In the genomic region with DNA sequence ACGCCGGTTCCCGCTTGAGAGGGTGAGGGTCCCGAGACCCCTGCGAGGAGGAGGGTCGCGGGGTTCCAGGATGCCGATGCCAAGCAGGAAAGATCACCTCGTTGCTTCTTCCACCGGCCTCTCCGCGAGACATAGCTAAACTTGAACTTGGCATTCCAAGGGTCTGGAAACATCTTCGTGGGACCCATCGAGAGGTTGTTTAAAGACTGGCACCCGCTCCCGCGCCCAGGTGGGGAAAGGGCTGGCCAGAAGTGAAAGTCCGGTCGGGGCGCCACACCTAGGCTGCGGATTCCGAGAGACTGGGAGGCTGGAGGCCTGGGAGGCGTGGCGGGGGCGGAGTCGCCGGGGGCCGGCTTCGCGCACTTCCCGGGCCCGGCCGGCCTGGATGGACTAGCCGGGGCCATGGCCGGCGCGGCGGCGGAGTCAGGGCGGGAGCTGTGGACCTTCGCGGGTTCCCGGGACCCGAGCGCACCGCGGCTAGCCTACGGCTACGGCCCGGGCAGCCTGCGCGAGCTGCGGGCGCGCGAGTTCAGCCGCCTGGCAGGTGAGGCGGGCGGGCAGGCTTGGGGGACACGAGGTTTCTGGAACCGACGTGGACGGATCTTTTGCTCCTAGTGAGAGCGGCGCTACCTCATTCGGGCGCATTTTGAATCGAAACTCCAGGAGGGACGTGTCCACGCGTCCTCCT, we compare ENCODE assay signal across 9 cellular contexts. TPM values are rescaled to one million over a fixed set of nuclear protein-coding genes. Genes with fewer than 3 reads are reported as not detected.
DNase-seq lines count a peak whose midpoint lies in the region; ATAC-seq and FAIRE-seq lines count a peak whose summit lies in the region.
"Had no signal": no experiment of that assay in that cellular context is flagged by ENCODE, and none has a peak within 500 bp of the region (broad histone marks: within the 10 kb centered on the region; RNA-seq: fewer than 3 reads in every experiment).

TSS of gene MOCOS (plus strand) at position 360 of the 688 bp plus-strand sequence. CDS start at position 403, 43 bp downstream.

- intact Hi-C loops in aorta (cut with DNase I) = loop anchor here in 1 of 2 donors (5.0 kb wide), 1 partner anchor 35 kb away; no protein-coding TSS in a partner anchor

- DNase-seq in NCI-H2029 treated with DMSO at 0.1 percent for 48 hours (lab: John Stamatoyannopoulos, UW) = peak; percentile 14
- no peak for DNase-seq in NCI-H2029 (lab: John Stamatoyannopoulos, UW)
- DNase-seq in NT2/D1 (ENCODE audit: low read depth, low spot score) = peak; percentile 27
- DNase-seq in activated effector memory CD4-positive, alpha-beta T cell treated with anti-CD3 and anti-CD28 coated beads, Interleukin-2, amount 50 U/mL, for 16 hours = peak; percentile 82
- peak; percentile 66 to 82 for DNase-seq in frontal cortex (ENCODE audit: low spot score in 2 of 2)
- peak; percentile 87 to 94 for DNase-seq in aorta
- DNase-seq: DND-41 had no signal

- WGBS in aorta, 2 donors = 0% methylated on average over 49 to 71 of the region's 71 CpGs

- H3K9ac ChIP-seq in NT2/D1 (ENCODE audit: insufficient read length, low read depth) = peak within 1 kb of the TSS; percentile 85

- H3K9me3 ChIP-seq in NT2/D1 (ENCODE audit: insufficient read depth, low read length) (no peaks in the 10 kb centered on the region), neuron (ENCODE audit: low read length) (no peaks in the 10 kb centered on the region), aorta (ENCODE audit: control insufficient read depth, low read length) (no peaks in the 10 kb centered on the region)

- ATAC-seq in HG02870 (IDR thresholded peaks at IDR 0.05; ENCODE audit: unreplicated experiment) = peak; percentile 78
- ATAC-seq in aorta (ENCODE audit: low FRiP score) = peak; percentile 93

- H3K4me1 ChIP-seq in NT2/D1 (ENCODE audit: insufficient read depth, insufficient read length) (peaks cover 3% of the 10 kb centered on the region), neuron (ENCODE audit: insufficient read depth, low read length) (no peaks in the 10 kb centered on the region), aorta (ENCODE audit: control insufficient read depth in 1 of 2, insufficient read depth in 2 of 2, low read length in 2 of 2) (no peaks in the 10 kb centered on the region)

- peak within 1 kb of the TSS; percentile 96 for H2AFZ ChIP-seq in neuron (ENCODE audit: low read depth, low read length)

- H3K36me3 ChIP-seq in NT2/D1 (ENCODE audit: insufficient read depth, insufficient read length, low read length) = no peaks in the 10 kb centered on the region
- H3K36me3 ChIP-seq in neuron (ENCODE audit: insufficient read depth, low read length) = no peaks in the 10 kb centered on the region
- H3K36me3 ChIP-seq in aorta (ENCODE audit: control insufficient read depth in 1 of 2, insufficient read depth in 2 of 2, low read length in 1 of 2) = no peaks in the 10 kb centered on the region

- H3K4me3 ChIP-seq in NT2/D1 (ENCODE audit: insufficient read length, low read depth) (peak within 1 kb of the TSS; percentile 63), neuron (ENCODE audit: low read length) (peak within 1 kb of the TSS; percentile 69), aorta (ENCODE audit: low read length in 2 of 2) (peak within 1 kb of the TSS; percentile 70 to 88)

- FAIRE-seq in frontal cortex (lab: Jason Lieb, UNC) = no peak

- H3K27me3 ChIP-seq in NT2/D1 (ENCODE audit: insufficient read depth, insufficient read length) (peaks cover 36% of the 10 kb centered on the region), neuron (ENCODE audit: insufficient read depth, low read length) (peaks cover 14% of the 10 kb centered on the region), aorta (ENCODE audit: control insufficient read depth in 1 of 2, insufficient read depth in 2 of 2, low read length in 1 of 2) (no peaks in the 10 kb centered on the region)

- H3K27ac ChIP-seq in aorta (ENCODE audit: low read depth in 1 of 2, low read length in 2 of 2) = peak within 1 kb of the TSS in 1 of 2 donors; percentile 18

RNA-seq across cellular contexts. Expression of gene MOCOS, which starts in this region (rescaled TPM):
- 0.41 TPM for total RNA-seq in frontal cortex
- total RNA-seq in aorta = 1 to 10 TPM; 1.7 to 4.4 TPM
- 1 to 10 TPM in 1 of 2 donors, under 1 TPM in 1; 0.90 to 3.8 TPM for polyA plus RNA-seq in aorta

Comparison
In these comparisons a context has a peak if more than half of its experiments do, and no peak if none do; other contexts are left out.
1. Peak in DNase-seq in frontal cortex; RNA of the gene not detected or under 1 TPM.